16 cellular contexts compared by ENCODE assay signal in genomic region chr17:45906927-45907622, GRCh38. TPM values are rescaled to one million over a fixed set of nuclear protein-coding genes. Genes with fewer than 3 reads are reported as not detected.
DNase-seq lines count a peak whose midpoint lies in the region; ATAC-seq and TF ChIP-seq lines count a peak whose summit lies in the region.
"Had no signal": no experiment of that assay in that cellular context is flagged by ENCODE, and none has a peak within 500 bp of the region (broad histone marks: within the 10 kb centered on the region; RNA-seq: fewer than 3 reads in every experiment).

No MANE protein-coding gene starts in this region.

- peaks cover 12% of the 10 kb centered on the region for H3K4me1 ChIP-seq in CD4-positive, alpha-beta memory T cell (ENCODE audit: insufficient read depth, low read length)
- H3K4me1 ChIP-seq in psoas muscle, result peaks cover 78% of the 10 kb centered on the region
- H3K4me1 ChIP-seq: breast epithelium, tibial nerve had no signal

- peaks cover 10 to 15% (median 13%) of the 10 kb centered on the region in 4 donors for H3K4me1 Mint-ChIP-seq in CD4-positive, alpha-beta memory T cell
- H3K4me1 Mint-ChIP-seq in T-helper 17 cell, result peaks cover 10% of the 10 kb centered on the region
- peaks cover 21% of the 10 kb centered on the region for H3K4me1 Mint-ChIP-seq in activated naive CD4-positive, alpha-beta T cell treated with anti-CD3 and anti-CD28 coated beads, Interleukin-2, amount 10 ng/mL, durations not matched to agents 7 days and 5 days

- peaks cover 0 to 8% of the 10 kb centered on the region in 2 donors for H3K27me3 Mint-ChIP-seq in CD4-positive, alpha-beta memory T cell
- H3K27me3 Mint-ChIP-seq in T-helper 17 cell, result peaks cover 25% of the 10 kb centered on the region
- H3K27me3 Mint-ChIP-seq in activated naive CD4-positive, alpha-beta T cell treated with anti-CD3 and anti-CD28 coated beads, Interleukin-2, amount 10 ng/mL, durations not matched to agents 7 days and 5 days, result peaks cover 59% of the 10 kb centered on the region

- no peak overlapping the region for H3K27ac ChIP-seq in CD4-positive, alpha-beta memory T cell (ENCODE audit: low read depth, low read length)
- peak overlapping the region; percentile 89 for H3K27ac ChIP-seq in psoas muscle
- H3K27ac ChIP-seq: breast epithelium, tibial nerve had no signal

- POLR2A ChIA-PET in CD4-positive, alpha-beta memory T cell (lab: Charles Lee; ENCODE audit: partially characterized antibody), result interaction anchor here (1.3 kb wide), 1 partner anchor 14 kb away, joined by 4 read pairs; no protein-coding TSS in a partner anchor

- DNase-seq in CD4-positive, alpha-beta memory T cell, result no peak
- DNase-seq in T-helper 17 cell (no peak), psoas muscle (no peak), GM20000 (ENCODE audit: low spot score) (no peak), HPDE6-E6E7 (ENCODE audit: extremely low spot score) (no peak)
- peak; percentile 31 for DNase-seq in activated naive CD4-positive, alpha-beta T cell treated with anti-CD3 and anti-CD28 coated beads, Interleukin-2, amount 10 ng/mL, durations not matched to agents 7 days and 5 days
- DNase-seq: Calu3, MG63, nucleus accumbens had no signal

- H3K27ac Mint-ChIP-seq in CD4-positive, alpha-beta memory T cell, result peak overlapping the region in 1 of 7 donors; percentile 30
- H3K27ac Mint-ChIP-seq in T-helper 17 cell, result no peak overlapping the region
- no peak overlapping the region for H3K27ac Mint-ChIP-seq in activated naive CD4-positive, alpha-beta T cell treated with anti-CD3 and anti-CD28 coated beads, Interleukin-2, amount 10 ng/mL, durations not matched to agents 7 days and 5 days
- H3K27ac Mint-ChIP-seq: T-helper 1 cell treated with Interleukin-12 subunit alpha and Interleukin-12 subunit beta and Interleukin-4 antibody, amounts not matched to agents 30 μg/mL and 1 μg/mL, for 36 hours; WTC11 had no signal

- CTCF ChIA-PET in CD4-positive, alpha-beta memory T cell (lab: Charles Lee; ENCODE audit: partially characterized antibody), result no interaction called here
- CTCF ChIA-PET in activated naive CD4-positive, alpha-beta T cell treated with anti-CD3 and anti-CD28 coated beads, Interleukin-2, amount 10 ng/mL, durations not matched to agents 7 days and 5 days (lab: Charles Lee), result interaction anchor here (0.7 kb wide), 2 partner anchors 14 to 41 kb away, joined by 3 read pairs; no protein-coding TSS in a partner anchor

- no peak for TF ChIP-seq CTCF in psoas muscle (IDR thresholded peaks at IDR 0.05)
- TF ChIP-seq CTCF in GM20000 (IDR thresholded peaks at IDR 0.05; ENCODE audit: extremely low read depth, missing control alignments), result no peak

- intact Hi-C loops in CD4-positive, alpha-beta memory T cell (cut with micrococcal nuclease), result no loop called here
- intact Hi-C loops in psoas muscle (cut with DNase I), result loop anchor here in 1 of 2 donors (5.0 kb wide), 1 partner anchor 35 kb away; no protein-coding TSS in a partner anchor

- no peak overlapping the region for H3K4me3 ChIP-seq in CD4-positive, alpha-beta memory T cell (ENCODE audit: low read length in 2 of 2)
- peak overlapping the region; percentile 60 for H3K4me3 ChIP-seq in psoas muscle
- H3K4me3 ChIP-seq: breast epithelium, MG63, tibial nerve had no signal

- ATAC-seq in T-helper 17 cell (no peak), psoas muscle (peak in 2 of 4 donors; percentile 11 to 19), GM21528 (IDR thresholded peaks at IDR 0.05; ENCODE audit: low FRiP score, unreplicated experiment) (no peak), HG03469 (IDR thresholded peaks at IDR 0.05; ENCODE audit: unreplicated experiment) (no peak)
- ATAC-seq: WTC11 had no signal

- peaks cover 11% of the 10 kb centered on the region for H3K27me3 ChIP-seq in CD4-positive, alpha-beta memory T cell (ENCODE audit: insufficient read depth, low read length)
- H3K27me3 ChIP-seq in psoas muscle (ENCODE audit: insufficient read depth in 3 of 3, low read length in 2 of 3), result no peaks in the 10 kb centered on the region
- H3K27me3 ChIP-seq: breast epithelium had no signal

- peaks cover 0 to 3% (median 2%) of the 10 kb centered on the region in 8 donors for H3K9me3 Mint-ChIP-seq in CD4-positive, alpha-beta memory T cell
- no peaks in the 10 kb centered on the region for H3K9me3 Mint-ChIP-seq in activated naive CD4-positive, alpha-beta T cell treated with anti-CD3 and anti-CD28 coated beads, Interleukin-2, amount 10 ng/mL, durations not matched to agents 7 days and 5 days

- H3K36me3 Mint-ChIP-seq in CD4-positive, alpha-beta memory T cell, result peaks cover 0 to 2% of the 10 kb centered on the region in 2 donors
- peaks cover 3% of the 10 kb centered on the region for H3K36me3 Mint-ChIP-seq in T-helper 17 cell (ENCODE audit: low read depth)
- H3K36me3 Mint-ChIP-seq in activated naive CD4-positive, alpha-beta T cell treated with anti-CD3 and anti-CD28 coated beads, Interleukin-2, amount 10 ng/mL, durations not matched to agents 7 days and 5 days, result no peaks in the 10 kb centered on the region

- H3K9me3 ChIP-seq in CD4-positive, alpha-beta memory T cell (ENCODE audit: control insufficient read depth in 1 of 2, low read length in 2 of 2), result no peaks in the 10 kb centered on the region
- no peaks in the 10 kb centered on the region for H3K9me3 ChIP-seq in T-helper 17 cell (ENCODE audit: control insufficient read depth, low read length, poor library complexity, severe bottlenecking)
- H3K9me3 ChIP-seq in psoas muscle, result no peaks in the 10 kb centered on the region

- peak overlapping the region in 6 of 8 donors; percentile 11 to 70 (median 32) for H3K4me3 Mint-ChIP-seq in CD4-positive, alpha-beta memory T cell
- peak overlapping the region; percentile 50 for H3K4me3 Mint-ChIP-seq in T-helper 17 cell
- no peak overlapping the region for H3K4me3 Mint-ChIP-seq in activated naive CD4-positive, alpha-beta T cell treated with anti-CD3 and anti-CD28 coated beads, Interleukin-2, amount 10 ng/mL, durations not matched to agents 7 days and 5 days
- H3K4me3 Mint-ChIP-seq: T-helper 1 cell treated with Interleukin-12 subunit alpha and Interleukin-12 subunit beta and Interleukin-4 antibody, amounts not matched to agents 30 μg/mL and 1 μg/mL, for 36 hours; WTC11 had no signal

- H3K36me3 ChIP-seq in CD4-positive, alpha-beta memory T cell (ENCODE audit: insufficient read depth, low read length), result no peaks in the 10 kb centered on the region
- H3K36me3 ChIP-seq in psoas muscle (ENCODE audit: insufficient read depth in 1 of 2, low read depth in 1 of 2), result no peaks in the 10 kb centered on the region
- H3K36me3 ChIP-seq: breast epithelium, MG63, tibial nerve had no signal

- WGBS in psoas muscle, 3 donors, result 45 to 55% (median 49%) methylated on average over 15 of the region's 15 CpGs

RNA-seq across cellular contexts. Expression of gene MAPT, which starts 12.7 kb away (rescaled TPM):
- total RNA-seq in CD4-positive, alpha-beta memory T cell, result 1 to 10 TPM; 1.9 to 2.1 TPM
- polyA plus RNA-seq in CD4-positive, alpha-beta memory T cell, result under 1 TPM; 0.22 to 0.39 TPM
- 1 to 10 TPM; 1.2 to 2.3 TPM for total RNA-seq in T-helper 17 cell
- 100 to 1,000 TPM; 104 to 253 (median 170) TPM for total RNA-seq in psoas muscle
- polyA plus RNA-seq in psoas muscle, result 10 to 100 TPM; 16.0 to 61.3 (median 43.9) TPM
- total RNA-seq: dermis microvascular lymphatic vessel endothelial cell had no signal

Comparison
In these comparisons a context has a peak if more than half of its experiments do, and no peak if none do; other contexts are left out.
1. RNA of gene MAPT, which starts 12.7 kb away (total RNA-seq): 104 to 253 TPM in psoas muscle; 1.2 to 2.3 TPM in T-helper 17 cell and 1.9 to 2.1 TPM in CD4-positive, alpha-beta memory T cell; every median in the first group is over 10 times any median in the second.